Comparison of ENCODE assay signal across 9 cellular contexts in genomic region chr16:1330931-1331711, GRCh38. TPM values are rescaled to one million over a fixed set of nuclear protein-coding genes. Genes with fewer than 3 reads are reported as not detected.
DNase-seq lines count a peak whose midpoint lies in the region; ATAC-seq and TF ChIP-seq lines count a peak whose summit lies in the region.
"Had no signal": no experiment of that assay in that cellular context is flagged by ENCODE, and none has a peak within 500 bp of the region (broad histone marks: within the 10 kb centered on the region; RNA-seq: fewer than 3 reads in every experiment).

No MANE protein-coding gene starts in this region.

- H3K4me1 ChIP-seq in ES-I3 (ENCODE audit: insufficient read depth, low read length): no peaks in the 10 kb centered on the region; the same call in 1 of the 2 replicates
- H3K4me1 ChIP-seq in OCI-LY1 (ENCODE audit: insufficient read depth, low read length, severe bottlenecking): peaks cover 39% of the 10 kb centered on the region
- peaks cover 7% of the 10 kb centered on the region for H3K4me1 ChIP-seq in fibroblast of lung (ENCODE audit: control insufficient read depth, extremely low read depth, insufficient read depth, low read length)
- no peaks in the 10 kb centered on the region for H3K4me1 ChIP-seq in rectal smooth muscle tissue (ENCODE audit: control insufficient read depth, insufficient read depth, low read length)

- H3K27ac ChIP-seq in OCI-LY1 (ENCODE audit: low read depth, low read length, poor library complexity, severe bottlenecking) (peak overlapping the region; percentile 93), fibroblast of lung (ENCODE audit: insufficient read depth, low read length) (no peak overlapping the region), rectal smooth muscle tissue (ENCODE audit: low read depth, low read length) (no peak overlapping the region)

- H4K20me1 ChIP-seq in OCI-LY1 (ENCODE audit: insufficient read depth, low read length): no peaks in the 10 kb centered on the region
- no peaks in the 10 kb centered on the region for H4K20me1 ChIP-seq in fibroblast of lung (ENCODE audit: control insufficient read depth, extremely low read depth, insufficient read depth, low read length)

- H3K27me3 ChIP-seq in OCI-LY1 (ENCODE audit: insufficient read depth, low read length): 0 out of 2 replicates have a peak, but pooled peaks cover 10% of the 10 kb centered on the region
- H3K27me3 ChIP-seq in fibroblast of lung (ENCODE audit: control insufficient read depth, insufficient read depth, low read length): peaks cover 36% of the 10 kb centered on the region
- H3K27me3 ChIP-seq in rectal smooth muscle tissue (ENCODE audit: control insufficient read depth, insufficient read depth, low read length): peaks cover 29% of the 10 kb centered on the region

- peak overlapping the region; percentile 55 for H3K4me3 ChIP-seq in OCI-LY1 (ENCODE audit: low read depth, low read length, poor library complexity, severe bottlenecking)
- peak overlapping the region in 1 of 4 experiments; percentile 21 for H3K4me3 ChIP-seq in fibroblast of lung (replicated peaks in 1 of 4; ENCODE audit: control extremely low read depth in 1 of 4, insufficient read depth in 1 of 4, low read depth in 3 of 4, low read length in 4 of 4)
- peak overlapping the region; percentile 45 for H3K4me3 ChIP-seq in rectal smooth muscle tissue (ENCODE audit: low read length)
- H3K4me3 ChIP-seq: mucosa of descending colon had no signal

- TF ChIP-seq CTCF in OCI-LY1 (IDR thresholded peaks at IDR 0.05; ENCODE audit: low read length) (no peak), fibroblast of lung (conservative IDR thresholded peaks at IDR 0.05 in 1 of 2, IDR thresholded peaks at IDR 0.05 in 1 of 2; ENCODE audit: low read depth in 1 of 2, low read length in 2 of 2) (no peak)

- no peak overlapping the region for H2AFZ ChIP-seq in OCI-LY1 (ENCODE audit: low read length)
- peak overlapping the region; percentile 16 for H2AFZ ChIP-seq in fibroblast of lung (ENCODE audit: low read length)

- H3K9ac ChIP-seq in ES-I3 (ENCODE audit: low read depth, low read length) (peak overlapping the region; percentile 54; the same call in 1 of the 2 replicates), OCI-LY1 (ENCODE audit: low read length) (peak overlapping the region; percentile 39; the same call in 1 of the 2 replicates), fibroblast of lung (ENCODE audit: insufficient read depth, low read length) (no peak overlapping the region), rectal smooth muscle tissue (ENCODE audit: low read length) (no peak overlapping the region)

- H3K9me2 ChIP-seq in OCI-LY1 (ENCODE audit: low read depth, low read length): no peaks in the 10 kb centered on the region

- H3K9me3 ChIP-seq in ES-I3 (ENCODE audit: control insufficient read depth, insufficient read depth, low read length) (no peaks in the 10 kb centered on the region), OCI-LY1 (ENCODE audit: low read length) (no peaks in the 10 kb centered on the region), fibroblast of lung (ENCODE audit: control insufficient read depth, insufficient read depth, low read depth, low read length) (no peaks in the 10 kb centered on the region)
- H3K9me3 ChIP-seq: mucosa of descending colon had no signal

- ATAC-seq in GM18867 (IDR thresholded peaks at IDR 0.05; ENCODE audit: unreplicated experiment): no peak
- ATAC-seq in GM21381 (IDR thresholded peaks at IDR 0.05; ENCODE audit: unreplicated experiment): no peak

- H3K79me2 ChIP-seq in OCI-LY1 (ENCODE audit: insufficient read depth, low read length) (no peaks in the 10 kb centered on the region), fibroblast of lung (ENCODE audit: control insufficient read depth, insufficient read depth, low read length) (no peaks in the 10 kb centered on the region)

- H3F3A ChIP-seq in OCI-LY1 (ENCODE audit: insufficient read depth, low read length): no peaks in the 10 kb centered on the region

- H3K36me3 ChIP-seq in ES-I3 (ENCODE audit: insufficient read depth, low read length) (no peaks in the 10 kb centered on the region), OCI-LY1 (ENCODE audit: insufficient read depth, low read length) (no peaks in the 10 kb centered on the region), fibroblast of lung (ENCODE audit: control insufficient read depth, insufficient read depth, low read length) (no peaks in the 10 kb centered on the region), rectal smooth muscle tissue (ENCODE audit: control insufficient read depth, insufficient read depth, low read length) (no peaks in the 10 kb centered on the region)

- DNase-seq in fibroblast of lung (ENCODE audit: low read depth in 2 of 2) (no peak), NOMO-1 treated with dmso at 0.1 percent for 144 hours (lab: John Stamatoyannopoulos, UW; ENCODE audit: unreplicated experiment) (no peak)
- no peak for DNase-seq in stimulated activated CD4-positive, alpha-beta T cell treated with anti-CD3 and anti-CD28 coated beads, Interleukin-4, amount 100 ng/mL, for 1 hour

- H3K4me2 ChIP-seq in OCI-LY1 (ENCODE audit: low read length) (peak overlapping the region; percentile 75), fibroblast of lung (ENCODE audit: extremely low read depth, insufficient read depth, low read length) (peak overlapping the region; percentile 51)

RNA-seq across cellular contexts. Expression of gene BAIAP3, which starts 2.3 kb away (rescaled TPM):
- total RNA-seq in fibroblast of lung: 0.26 and 0.83 TPM in 2 replicates
- 0.19 and 0.22 TPM in 2 replicates for polyA plus RNA-seq in fibroblast of lung
- polyA plus RNA-seq in fibroblast of lung (2012): 0.58 and 0.73 TPM in 2 replicates
- 0.11 and 2.9 TPM in 2 replicates for polyA minus RNA-seq in fibroblast of lung (ENCODE audit: low replicate concordance)

RNA-seq across cellular contexts. Expression of gene TSR3, which starts 20.6 kb away (rescaled TPM):
- total RNA-seq in fibroblast of lung: 74.7 and 77.6 TPM in 2 replicates
- polyA plus RNA-seq in fibroblast of lung: 36.2 and 41.9 TPM in 2 replicates
- 65.9 and 94.7 TPM in 2 replicates for polyA plus RNA-seq in fibroblast of lung (2012)
- 23.6 and 25.5 TPM in 2 replicates for polyA minus RNA-seq in fibroblast of lung (ENCODE audit: low replicate concordance)

RNA-seq across cellular contexts. Expression of gene GNPTG, which starts 20.6 kb away (rescaled TPM):
- 38.8 and 40.8 TPM in 2 replicates for total RNA-seq in fibroblast of lung
- polyA plus RNA-seq in fibroblast of lung: 43.2 and 44.6 TPM in 2 replicates
- 39.7 and 43.4 TPM in 2 replicates for polyA plus RNA-seq in fibroblast of lung (2012)
- polyA minus RNA-seq in fibroblast of lung (ENCODE audit: low replicate concordance): 12.8 and 47.4 TPM in 2 replicates

RNA-seq across cellular contexts. Expression of gene UBE2I, which starts 21.7 kb away (rescaled TPM):
- 42.1 and 44.4 TPM in 2 replicates for total RNA-seq in fibroblast of lung
- 142 and 202 TPM in 2 replicates for polyA plus RNA-seq in fibroblast of lung
- 119 and 157 TPM in 2 replicates for polyA plus RNA-seq in fibroblast of lung (2012)
- 27.7 and 27.9 TPM in 2 replicates for polyA minus RNA-seq in fibroblast of lung (ENCODE audit: low replicate concordance)

Comparison
In these comparisons a context has a peak if more than half of its experiments do, and no peak if none do; other contexts are left out.
1. H3K9ac ChIP-seq: peak in ES-I3 (single experiment) and OCI-LY1 (single experiment); none in fibroblast of lung (single experiment) and rectal smooth muscle tissue (single experiment).